13 cellular contexts compared by ENCODE assay signal in the genomic region with DNA sequence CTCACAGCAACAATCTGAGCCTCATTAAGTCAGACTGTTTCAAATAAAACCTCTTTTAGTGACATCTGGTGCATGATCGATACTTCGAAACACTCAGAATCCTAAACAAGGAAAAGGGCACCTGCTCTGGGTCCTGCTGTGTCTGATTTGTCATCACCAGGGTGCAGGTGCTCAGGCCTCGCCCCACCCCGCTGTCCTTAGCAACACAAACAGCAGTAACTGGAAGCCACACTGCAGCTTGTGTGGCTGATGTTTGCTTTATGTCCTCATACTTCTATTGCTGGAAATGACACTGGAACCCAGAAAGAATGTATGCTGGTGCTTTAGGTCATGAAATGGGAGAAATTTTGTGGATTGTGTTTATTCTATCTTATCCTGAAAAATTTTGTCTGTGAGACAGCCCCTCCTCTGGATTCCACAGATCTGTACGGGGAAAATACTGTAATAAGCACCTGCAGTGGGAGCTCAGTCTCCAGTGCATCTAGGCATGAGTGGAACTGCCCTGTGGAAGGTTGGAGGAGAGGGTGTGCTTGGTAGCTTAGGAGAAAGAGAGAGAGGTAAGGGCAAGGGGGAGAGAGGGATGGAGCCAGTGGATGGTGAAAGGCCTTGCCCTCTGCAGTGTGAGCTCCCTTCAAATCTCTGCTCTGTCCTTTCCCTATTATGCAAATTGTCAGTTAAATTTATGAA.
DNase-seq lines count a peak whose midpoint lies in the region; ATAC-seq and TF ChIP-seq lines count a peak whose summit lies in the region.
"Had no signal": no experiment of that assay in that cellular context is flagged by ENCODE, and none has a peak within 500 bp of the region (broad histone marks: within the 10 kb centered on the region; RNA-seq: fewer than 3 reads in every experiment).

No MANE protein-coding gene starts in this region.

- TF ChIP-seq EP300 in esophagus muscularis mucosa (IDR thresholded peaks at IDR 0.05): no peak

- in situ Hi-C loops in mammary epithelial cell (cut with MboI; ENCODE audit: low sequenced_read_pairs in 2 of 2): no loop called here

- H3K4me1 ChIP-seq in breast epithelium (no peaks in the 10 kb centered on the region), mammary epithelial cell (ENCODE audit: insufficient read depth, low read length) (no peaks in the 10 kb centered on the region), esophagus muscularis mucosa (no peaks in the 10 kb centered on the region), upper lobe of right lung (no peaks in the 10 kb centered on the region)

- TF ChIP-seq CTCF in breast epithelium (IDR thresholded peaks at IDR 0.05) (no peak), mammary epithelial cell (conservative IDR thresholded peaks at IDR 0.05 in 1 of 2, IDR thresholded peaks at IDR 0.05 in 1 of 2; ENCODE audit: extremely low read depth in 1 of 2, insufficient read depth in 1 of 2, low read depth in 1 of 2, low read length in 2 of 2) (no peak), esophagus muscularis mucosa (IDR thresholded peaks at IDR 0.05) (no peak), upper lobe of right lung (IDR thresholded peaks at IDR 0.05) (no peak)

- TF ChIP-seq POLR2A in breast epithelium (IDR thresholded peaks at IDR 0.05): no peak
- TF ChIP-seq POLR2A in esophagus muscularis mucosa (IDR thresholded peaks at IDR 0.05; ENCODE audit: low read depth): no peak

- DNase-seq in breast epithelium (ENCODE audit: low spot score in 2 of 2): peak; percentile 68 to 78
- no peak for DNase-seq in mammary epithelial cell
- DNase-seq in NCI-H510A (lab: John Stamatoyannopoulos, UW): peak; percentile 95
- DNase-seq in esophagus muscularis mucosa (ENCODE audit: extremely low spot score): peak; percentile 62
- DNase-seq in upper lobe of right lung: peak; percentile 77
- DNase-seq: activated naive CD8-positive, alpha-beta T cell treated with anti-CD3 and anti-CD28 coated beads, Interleukin-2, amount 10 ng/mL, durations not matched to agents 7 days and 5 days; cortex of kidney; DND-41; kidney; T1000 had no signal

- no peak overlapping the region for H3K9ac ChIP-seq in mammary epithelial cell (ENCODE audit: insufficient read depth, low read length)

- no peak overlapping the region for H3K4me3 ChIP-seq in breast epithelium
- H3K4me3 ChIP-seq in mammary epithelial cell (replicated peaks in 1 of 3; ENCODE audit: insufficient read depth in 1 of 3, low read depth in 2 of 3, low read length in 3 of 3): no peak overlapping the region
- H3K4me3 ChIP-seq in esophagus muscularis mucosa: no peak overlapping the region
- H3K4me3 ChIP-seq in upper lobe of right lung: no peak overlapping the region

- H3K9me3 ChIP-seq in breast epithelium (no peaks in the 10 kb centered on the region), mammary epithelial cell (replicated peaks; ENCODE audit: insufficient read depth, low read length) (no peaks in the 10 kb centered on the region), esophagus muscularis mucosa (peaks cover 0 to 12% (median 0%) of the 10 kb centered on the region in 4 donors), upper lobe of right lung (no peaks in the 10 kb centered on the region)

- dilution Hi-C loops in mammary epithelial cell (cut with HindIII; ENCODE audit: low sequenced_read_pairs): no loop called here

- H3K36me3 ChIP-seq in breast epithelium: no peaks in the 10 kb centered on the region
- H3K36me3 ChIP-seq in mammary epithelial cell (ENCODE audit: insufficient read depth, low read length): no peaks in the 10 kb centered on the region
- H3K36me3 ChIP-seq in esophagus muscularis mucosa: no peaks in the 10 kb centered on the region
- no peaks in the 10 kb centered on the region for H3K36me3 ChIP-seq in upper lobe of right lung

- CTCF ChIA-PET in mammary epithelial cell (lab: Charles Lee; ENCODE audit: low non-redundant PET): no interaction called here

- 85% methylated on average over 5 of the region's 5 CpGs for WGBS in mammary epithelial cell (ENCODE audit: low coverage, missing lambda C conversion rate)
- 81% methylated on average over 5 of the region's 5 CpGs for WGBS in esophagus muscularis mucosa

- intact Hi-C loops in breast epithelium (cut with DNase I; ENCODE audit: low total_unique reads) (no loop called here), mammary epithelial cell (cut with micrococcal nuclease) (no loop called here), esophagus muscularis mucosa (cut with DNase I) (no loop called here), upper lobe of right lung (cut with DNase I) (no loop called here)

- ATAC-seq in upper lobe of right lung (peak; percentile 95), HG03045 (IDR thresholded peaks at IDR 0.05; ENCODE audit: unreplicated experiment) (no peak), HG03439 (IDR thresholded peaks at IDR 0.05; ENCODE audit: unreplicated experiment) (no peak)
- no peak for ATAC-seq in activated CD4-positive, CD25-positive, alpha-beta regulatory T cell treated with anti-CD3 and anti-CD28 coated beads, Interleukin-2, amount 50 U/mL, for 24 hours

- no TSS peak for BruUV-seq in mammary epithelial cell (replicated peaks; lab: Mats Ljungman, UMichigan)

- H3K27me3 ChIP-seq in breast epithelium (no peaks in the 10 kb centered on the region), mammary epithelial cell (ENCODE audit: insufficient read depth, low read length) (no peaks in the 10 kb centered on the region), esophagus muscularis mucosa (no peaks in the 10 kb centered on the region), upper lobe of right lung (no peaks in the 10 kb centered on the region)

- no peak overlapping the region for H3K4me2 ChIP-seq in mammary epithelial cell (ENCODE audit: insufficient read depth, low read depth, low read length)

- H3K27ac ChIP-seq in breast epithelium (peak overlapping the region; percentile 50 to 80), mammary epithelial cell (ENCODE audit: insufficient read depth, low read depth, low read length) (no peak overlapping the region), esophagus muscularis mucosa (replicated peaks in 1 of 4) (no peak overlapping the region), upper lobe of right lung (peak overlapping the region; percentile 42)

- H3K79me2 ChIP-seq in mammary epithelial cell (ENCODE audit: insufficient read depth, low read length): no peaks in the 10 kb centered on the region

- H2AFZ ChIP-seq in mammary epithelial cell (ENCODE audit: low read depth, low read length): no peak overlapping the region

- no peaks in the 10 kb centered on the region for H4K20me1 ChIP-seq in mammary epithelial cell (ENCODE audit: insufficient read depth, low read length)

Comparison
In these comparisons a context has a peak if more than half of its experiments do, and no peak if none do; other contexts are left out.
1. H3K27ac ChIP-seq: peak in breast epithelium (2 of 2) and upper lobe of right lung (single experiment); none in mammary epithelial cell (single experiment) and esophagus muscularis mucosa (0 of 4).